13 cellular contexts compared by ENCODE assay signal in the genomic region with DNA sequence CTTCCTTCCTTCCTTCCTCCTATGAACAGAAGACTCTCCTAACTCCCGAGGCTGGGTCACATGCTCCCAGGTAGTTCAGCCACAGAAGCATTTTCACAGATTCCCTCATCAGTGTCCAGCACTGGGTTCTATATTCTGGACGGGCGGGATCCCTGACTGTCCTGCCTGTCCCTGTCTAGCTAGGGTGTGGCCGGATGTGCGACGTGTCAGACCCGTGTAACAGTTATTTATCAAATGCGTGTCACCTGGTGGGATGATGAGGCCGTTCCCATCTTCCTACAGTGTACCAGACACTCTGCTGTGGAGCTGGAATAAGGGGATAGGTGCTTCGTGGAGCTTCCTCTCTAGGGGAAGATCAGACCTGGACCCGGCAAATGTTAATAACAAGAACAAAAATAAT.
"Had no signal": no experiment of that assay in that cellular context is flagged by ENCODE, and none has a peak within 500 bp of the region (broad histone marks: within the 10 kb centered on the region; RNA-seq: fewer than 3 reads in every experiment).

No MANE protein-coding gene starts in this region.

- H3K4me1 ChIP-seq: thyroid gland, uterus had no signal

- H3K27ac ChIP-seq: coronary artery, hepatocyte, thyroid gland, uterus had no signal

- H3K27me3 ChIP-seq: thyroid gland, uterus had no signal

- H3K4me3 ChIP-seq: coronary artery, hepatocyte, thyroid gland, uterus had no signal

- DNase-seq: activated CD4-positive, alpha-beta T cell treated with anti-CD3 and anti-CD28 coated beads, Interleukin-2, amount 50 U/mL, for 4 hours; activated CD4-positive, CD25-positive, alpha-beta regulatory T cell treated with anti-CD3 and anti-CD28 coated beads, Interleukin-2, amount 50 U/mL, for 72 hours; activated naive CD4-positive, alpha-beta T cell; activated naive CD8-positive, alpha-beta T cell treated with anti-CD3 and anti-CD28 coated beads, Interleukin-2, amount 10 ng/mL, durations not matched to agents 7 days and 5 days; central memory CD4-positive, alpha-beta T cell; left ventricle myocardium superior; thyroid gland; uterus had no signal

- ATAC-seq: esophagus mucosa; left ventricle myocardium superior; naive thymus-derived CD8-positive, alpha-beta T cell; stimulated activated effector memory CD8-positive, alpha-beta T cell treated with anti-CD3 and anti-CD28 coated beads, Interleukin-12 subunit alpha, Interleukin-12 subunit beta, amount 100 ng/mL, for 72 hours had no signal

- H3K4me2 ChIP-seq: hepatocyte had no signal

- H3K9me3 ChIP-seq: thyroid gland, uterus had no signal

- H3K36me3 ChIP-seq: thyroid gland, uterus had no signal

- H3K79me2 ChIP-seq: hepatocyte had no signal
